13 cellular contexts compared by ENCODE assay signal in genomic region chr4:164701665-164702064, GRCh38.
A peak's percentile ranks its signal among the peaks of the same experiment; 100 is the strongest.
DNase-seq lines count a peak whose midpoint lies in the region; ATAC-seq and TF ChIP-seq lines count a peak whose summit lies in the region.
"Had no signal": no experiment of that assay in that cellular context is flagged by ENCODE, and none has a peak within 500 bp of the region (broad histone marks: within the 10 kb centered on the region; RNA-seq: fewer than 3 reads in every experiment).

No MANE protein-coding gene starts in this region.

- in situ Hi-C loops in GM13976 (cut with MboI; ENCODE audit: low sequenced_read_pairs, unreplicated experiment): no loop called here

- DNase-seq in GM13976 (ENCODE audit: low spot score): peak; percentile 31
- DNase-seq in NCI-H2227 (lab: John Stamatoyannopoulos, UW; ENCODE audit: unreplicated experiment): no peak
- no peak for DNase-seq in NCI-H82 (lab: John Stamatoyannopoulos, UW)
- DNase-seq in putamen (ENCODE audit: low spot score): no peak
- DNase-seq in activated CD8-positive, alpha-beta memory T cell treated with anti-CD3 and anti-CD28 coated beads, Interleukin-2, amount 50 U/mL, for 4 hours: no peak
- DNase-seq: activated T-cell treated with anti-CD3 and anti-CD28 coated beads, Interleukin-2, amount 50 U/mL, for 4 hours; dorsolateral prefrontal cortex; HCEC 1CT; NCI-H1694 treated with DMSO at 0.1 percent for 48 hours had no signal

- TF ChIP-seq CTCF in GM13976 (IDR thresholded peaks at IDR 0.05; ENCODE audit: borderline replicate concordance, control extremely low read depth, extremely low read depth, insufficient read depth, missing control alignments): no peak

- ATAC-seq in GM19397 (IDR thresholded peaks at IDR 0.05; ENCODE audit: unreplicated experiment): peak; percentile 72
- peak; percentile 86 for ATAC-seq in HG02759 (IDR thresholded peaks at IDR 0.05; ENCODE audit: unreplicated experiment)
- ATAC-seq in HG03280 (IDR thresholded peaks at IDR 0.05; ENCODE audit: unreplicated experiment): peak; percentile 57
- ATAC-seq: activated CD4-positive, CD25-positive, alpha-beta regulatory T cell treated with anti-CD3 and anti-CD28 coated beads, Interleukin-2, amount 50 U/mL, for 24 hours; activated T-cell treated with anti-CD3 and anti-CD28 coated beads, Interleukin-2, amount 50 U/mL, for 4 hours had no signal
